In the genomic region with DNA sequence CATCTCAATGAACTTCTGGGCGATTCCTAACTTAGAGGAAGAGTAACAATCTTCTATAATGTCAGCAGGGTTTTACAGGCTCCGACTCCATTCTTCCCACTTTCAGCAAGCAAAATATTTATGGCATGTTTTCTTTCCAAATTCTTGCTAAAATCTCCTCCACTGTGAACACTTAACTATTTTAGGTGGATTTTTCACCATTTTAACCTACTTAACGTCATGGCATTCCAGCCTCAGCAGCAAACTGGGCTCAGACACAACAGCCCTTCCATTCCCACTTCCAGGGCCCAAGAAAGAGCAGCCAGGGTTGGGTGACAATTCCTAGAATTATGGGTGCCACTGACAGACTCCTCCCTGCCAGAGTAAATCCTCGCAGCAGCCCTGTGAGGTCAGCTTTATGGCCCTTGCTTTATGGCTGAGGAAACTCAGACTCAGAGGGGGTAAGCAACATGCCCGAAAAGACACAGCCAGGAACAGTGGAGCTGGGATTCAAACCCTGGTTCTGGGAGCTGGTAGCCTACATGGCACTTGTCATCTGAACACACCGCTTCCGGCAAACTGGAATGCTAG, we compare ENCODE assay signal across 14 cellular contexts.
DNase-seq lines count a peak whose midpoint lies in the region; ATAC-seq and TF ChIP-seq lines count a peak whose summit lies in the region.
"Had no signal": no experiment of that assay in that cellular context is flagged by ENCODE, and none has a peak within 500 bp of the region (broad histone marks: within the 10 kb centered on the region; RNA-seq: fewer than 3 reads in every experiment).

No MANE protein-coding gene starts in this region.

- H3K4me1 Mint-ChIP-seq in Calu3 (ENCODE audit: low read depth, unreplicated experiment): peaks cover 23% of the 10 kb centered on the region

- peak overlapping the region; percentile 33 for H3K27ac Mint-ChIP-seq in Calu3 (ENCODE audit: unreplicated experiment)
- H3K27ac Mint-ChIP-seq: memory B cell had no signal

- no peak overlapping the region for H2AFZ ChIP-seq in osteoblast (ENCODE audit: low read length)

- CTCF ChIA-PET in Calu3 (lab: Charles Lee): no interaction called here

- DNase-seq in Calu3 (no peak), coronary artery (ENCODE audit: low spot score) (no peak), osteoblast (ENCODE audit: insufficient read length, low spot score, missing footprints) (no peak), SHP77 treated with DMSO at 0.1 percent for 48 hours (lab: John Stamatoyannopoulos, UW) (no peak), Right ventricle myocardium inferior (ENCODE audit: missing footprints) (no peak)
- DNase-seq: gastrocnemius medialis, Karpas-422, NCI-H1436, NCI-H446 treated with DMSO at 0.1 percent for 48 hours had no signal

- TF ChIP-seq CTCF in Calu3 (IDR thresholded peaks at IDR 0.05; ENCODE audit: unreplicated experiment): no peak
- no peak for TF ChIP-seq CTCF in coronary artery (IDR thresholded peaks at IDR 0.05)
- no peak for TF ChIP-seq CTCF in osteoblast (IDR thresholded peaks at IDR 0.05; ENCODE audit: extremely low read depth, low read depth, low read length)

- peaks cover 27% of the 10 kb centered on the region for H3K4me1 ChIP-seq in osteoblast (ENCODE audit: insufficient read depth, low read length)
- H3K4me1 ChIP-seq: gastrocnemius medialis had no signal

- H3K27me3 Mint-ChIP-seq in Calu3 (ENCODE audit: unreplicated experiment): no peaks in the 10 kb centered on the region
- H3K27me3 Mint-ChIP-seq: memory B cell had no signal

- H3K4me3 ChIP-seq in coronary artery (peak overlapping the region; percentile 12), osteoblast (ENCODE audit: insufficient read depth, low read length) (no peak overlapping the region)
- H3K4me3 ChIP-seq: gastrocnemius medialis had no signal

- H3K36me3 Mint-ChIP-seq in Calu3 (ENCODE audit: insufficient read depth, unreplicated experiment): peaks cover 26% of the 10 kb centered on the region

- peak overlapping the region in 1 of 2 donors; percentile 66 for H3K27ac ChIP-seq in coronary artery
- H3K27ac ChIP-seq in osteoblast (ENCODE audit: low read depth, low read length): peak overlapping the region; percentile 76
- H3K27ac ChIP-seq: C4-2B, gastrocnemius medialis had no signal

- H3K4me2 ChIP-seq in osteoblast (ENCODE audit: insufficient read depth, low read length): peak overlapping the region; percentile 11

- ATAC-seq in SK-N-SH treated with all-trans-retinoic acid at 6 μM for 48 hours (peak; percentile 9; the same call in 2 of the 3 replicates), GM18861 (IDR thresholded peaks at IDR 0.05; ENCODE audit: unreplicated experiment) (no peak), Right ventricle myocardium inferior (no peak), HG03354 (IDR thresholded peaks at IDR 0.05; ENCODE audit: poor library complexity, severe bottlenecking, unreplicated experiment) (no peak)

- intact Hi-C loops in Calu3 (cut with micrococcal nuclease; ENCODE audit: unreplicated experiment): loop anchor here (5.0 kb wide), 1 partner anchor 39 kb away; no protein-coding TSS in a partner anchor
- intact Hi-C loops in Right ventricle myocardium inferior (cut with DNase I): no loop called here

- peaks cover 3% of the 10 kb centered on the region for H3K36me3 ChIP-seq in osteoblast (ENCODE audit: insufficient read depth, low read length)
- H3K36me3 ChIP-seq: gastrocnemius medialis had no signal

- no peaks in the 10 kb centered on the region for H3K79me2 ChIP-seq in osteoblast (ENCODE audit: insufficient read depth, low read length)

- no peaks in the 10 kb centered on the region for H3K9me3 Mint-ChIP-seq in Calu3 (ENCODE audit: low read depth, unreplicated experiment)
- H3K9me3 Mint-ChIP-seq: memory B cell had no signal

- H3K9me3 ChIP-seq in osteoblast (ENCODE audit: low read depth, low read length): no peaks in the 10 kb centered on the region
- H3K9me3 ChIP-seq: gastrocnemius medialis had no signal

- H3K27me3 ChIP-seq in osteoblast (ENCODE audit: insufficient read depth, low read length): no peaks in the 10 kb centered on the region
- H3K27me3 ChIP-seq: gastrocnemius medialis had no signal

- H4K20me1 ChIP-seq in osteoblast (ENCODE audit: insufficient read depth, low read length): no peaks in the 10 kb centered on the region

- no peak overlapping the region for H3K4me3 Mint-ChIP-seq in Calu3 (ENCODE audit: low read depth, unreplicated experiment)
- H3K4me3 Mint-ChIP-seq: memory B cell had no signal

- no TSS peak for BruUV-seq in Calu3 (replicated peaks; lab: Mats Ljungman, UMichigan)

TF ChIP-seq in SK-N-SH treated with all-trans-retinoic acid at 6 μM for 48 hours, 23 proteins besides CTCF, POLR2A, EP300 and RAD21:
- TF ChIP-seq ZC3H10 (CRISPR knock-in tag; IDR thresholded peaks at IDR 0.05): no peak
- no peak for TF ChIP-seq ARNTL (CRISPR knock-in tag; IDR thresholded peaks at IDR 0.05; ENCODE audit: borderline replicate concordance, low read depth)
- TF ChIP-seq, protein P1, sequence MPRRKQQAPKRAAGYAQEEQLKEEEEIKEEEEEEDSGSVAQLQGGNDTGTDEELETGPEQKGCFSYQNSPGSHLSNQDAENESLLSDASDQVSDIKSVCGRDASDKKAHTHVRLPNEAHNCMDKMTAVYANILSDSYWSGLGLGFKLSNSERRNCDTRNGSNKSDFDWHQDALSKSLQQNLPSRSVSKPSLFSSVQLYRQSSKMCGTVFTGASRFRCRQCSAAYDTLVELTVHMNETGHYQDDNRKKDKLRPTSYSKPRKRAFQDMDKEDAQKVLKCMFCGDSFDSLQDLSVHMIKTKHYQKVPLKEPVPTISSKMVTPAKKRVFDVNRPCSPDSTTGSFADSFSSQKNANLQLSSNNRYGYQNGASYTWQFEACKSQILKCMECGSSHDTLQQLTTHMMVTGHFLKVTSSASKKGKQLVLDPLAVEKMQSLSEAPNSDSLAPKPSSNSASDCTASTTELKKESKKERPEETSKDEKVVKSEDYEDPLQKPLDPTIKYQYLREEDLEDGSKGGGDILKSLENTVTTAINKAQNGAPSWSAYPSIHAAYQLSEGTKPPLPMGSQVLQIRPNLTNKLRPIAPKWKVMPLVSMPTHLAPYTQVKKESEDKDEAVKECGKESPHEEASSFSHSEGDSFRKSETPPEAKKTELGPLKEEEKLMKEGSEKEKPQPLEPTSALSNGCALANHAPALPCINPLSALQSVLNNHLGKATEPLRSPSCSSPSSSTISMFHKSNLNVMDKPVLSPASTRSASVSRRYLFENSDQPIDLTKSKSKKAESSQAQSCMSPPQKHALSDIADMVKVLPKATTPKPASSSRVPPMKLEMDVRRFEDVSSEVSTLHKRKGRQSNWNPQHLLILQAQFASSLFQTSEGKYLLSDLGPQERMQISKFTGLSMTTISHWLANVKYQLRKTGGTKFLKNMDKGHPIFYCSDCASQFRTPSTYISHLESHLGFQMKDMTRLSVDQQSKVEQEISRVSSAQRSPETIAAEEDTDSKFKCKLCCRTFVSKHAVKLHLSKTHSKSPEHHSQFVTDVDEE (CRISPR knock-in tag; IDR thresholded peaks at IDR 0.05): no peak
- TF ChIP-seq, protein P2, sequence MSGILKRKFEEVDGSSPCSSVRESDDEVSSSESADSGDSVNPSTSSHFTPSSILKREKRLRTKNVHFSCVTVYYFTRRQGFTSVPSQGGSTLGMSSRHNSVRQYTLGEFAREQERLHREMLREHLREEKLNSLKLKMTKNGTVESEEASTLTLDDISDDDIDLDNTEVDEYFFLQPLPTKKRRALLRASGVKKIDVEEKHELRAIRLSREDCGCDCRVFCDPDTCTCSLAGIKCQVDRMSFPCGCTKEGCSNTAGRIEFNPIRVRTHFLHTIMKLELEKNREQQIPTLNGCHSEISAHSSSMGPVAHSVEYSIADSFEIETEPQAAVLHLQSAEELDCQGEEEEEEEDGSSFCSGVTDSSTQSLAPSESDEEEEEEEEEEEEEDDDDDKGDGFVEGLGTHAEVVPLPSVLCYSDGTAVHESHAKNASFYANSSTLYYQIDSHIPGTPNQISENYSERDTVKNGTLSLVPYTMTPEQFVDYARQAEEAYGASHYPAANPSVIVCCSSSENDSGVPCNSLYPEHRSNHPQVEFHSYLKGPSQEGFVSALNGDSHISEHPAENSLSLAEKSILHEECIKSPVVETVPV (CRISPR knock-in tag; IDR thresholded peaks at IDR 0.05): no peak
- TF ChIP-seq OSR1 (CRISPR knock-in tag; IDR thresholded peaks at IDR 0.05): no peak
- TF ChIP-seq ZFP30 (CRISPR knock-in tag; IDR thresholded peaks at IDR 0.05): no peak
- no peak for TF ChIP-seq BACH2 (CRISPR knock-in tag; IDR thresholded peaks at IDR 0.05; ENCODE audit: borderline replicate concordance)
- no peak for TF ChIP-seq RARB (CRISPR knock-in tag; IDR thresholded peaks at IDR 0.05)
- TF ChIP-seq ESRRG (CRISPR knock-in tag; IDR thresholded peaks at IDR 0.05): no peak
- TF ChIP-seq SNAI2 (CRISPR knock-in tag; IDR thresholded peaks at IDR 0.05): no peak
- TF ChIP-seq, protein P3, sequence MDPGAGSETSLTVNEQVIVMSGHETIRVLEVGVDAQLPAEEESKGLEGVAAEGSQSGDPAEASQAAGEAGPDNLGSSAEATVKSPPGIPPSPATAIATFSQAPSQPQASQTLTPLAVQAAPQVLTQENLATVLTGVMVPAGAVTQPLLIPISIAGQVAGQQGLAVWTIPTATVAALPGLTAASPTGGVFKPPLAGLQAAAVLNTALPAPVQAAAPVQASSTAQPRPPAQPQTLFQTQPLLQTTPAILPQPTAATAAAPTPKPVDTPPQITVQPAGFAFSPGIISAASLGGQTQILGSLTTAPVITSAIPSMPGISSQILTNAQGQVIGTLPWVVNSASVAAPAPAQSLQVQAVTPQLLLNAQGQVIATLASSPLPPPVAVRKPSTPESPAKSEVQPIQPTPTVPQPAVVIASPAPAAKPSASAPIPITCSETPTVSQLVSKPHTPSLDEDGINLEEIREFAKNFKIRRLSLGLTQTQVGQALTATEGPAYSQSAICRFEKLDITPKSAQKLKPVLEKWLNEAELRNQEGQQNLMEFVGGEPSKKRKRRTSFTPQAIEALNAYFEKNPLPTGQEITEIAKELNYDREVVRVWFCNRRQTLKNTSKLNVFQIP (CRISPR knock-in tag; IDR thresholded peaks at IDR 0.05; ENCODE audit: borderline replicate concordance, low read depth): no peak
- no peak for TF ChIP-seq ZNF70 (CRISPR knock-in tag; IDR thresholded peaks at IDR 0.05)
- TF ChIP-seq TOX (CRISPR knock-in tag; IDR thresholded peaks at IDR 0.05; ENCODE audit: borderline replicate concordance): no peak
- TF ChIP-seq PPARA (CRISPR knock-in tag; IDR thresholded peaks at IDR 0.05; ENCODE audit: borderline replicate concordance): no peak
